Comparison of ENCODE assay signal across 23 cellular contexts in genomic region chr10:46266506-46266985, GRCh38. TPM values are rescaled to one million over a fixed set of nuclear protein-coding genes. Genes with fewer than 3 reads are reported as not detected.
DNase-seq lines count a peak whose midpoint lies in the region; ATAC-seq and TF ChIP-seq lines count a peak whose summit lies in the region.
"Had no signal": no experiment of that assay in that cellular context is flagged by ENCODE, and none has a peak within 500 bp of the region (broad histone marks: within the 10 kb centered on the region; RNA-seq: fewer than 3 reads in every experiment).

No MANE protein-coding gene starts in this region.

- H3K36me3 Mint-ChIP-seq in T-helper 1 cell treated with Interleukin-12 subunit alpha and Interleukin-12 subunit beta and Interleukin-4 antibody, amounts not matched to agents 30 μg/mL and 1 μg/mL, for 36 hours (ENCODE audit: low read depth) = peaks cover 10% of the 10 kb centered on the region
- H3K36me3 Mint-ChIP-seq in CD4-positive, alpha-beta memory T cell = peaks cover 0 to 23% of the 10 kb centered on the region in 2 donors
- H3K36me3 Mint-ChIP-seq in activated CD8-positive, alpha-beta T cell treated with anti-CD3 and anti-CD28 coated beads for 36 hours (ENCODE audit: low read depth) = peaks cover 4% of the 10 kb centered on the region
- H3K36me3 Mint-ChIP-seq: brain, neural progenitor cell had no signal

- no peak overlapping the region for H3K27ac ChIP-seq in CD4-positive, alpha-beta memory T cell (ENCODE audit: low read depth, low read length)
- no peak overlapping the region for H3K27ac ChIP-seq in neuronal stem cell (replicated peaks; ENCODE audit: low read length)
- H3K27ac ChIP-seq: epithelial cell of prostate, neural progenitor cell, testis had no signal

- H3K4me2 ChIP-seq in neuronal stem cell (ENCODE audit: insufficient read depth, low read length, poor library complexity, severe bottlenecking) = no peak overlapping the region
- H3K4me2 ChIP-seq: neural progenitor cell had no signal

- no peaks in the 10 kb centered on the region for H3K27me3 ChIP-seq in CD4-positive, alpha-beta memory T cell (ENCODE audit: insufficient read depth, low read length)
- H3K27me3 ChIP-seq in neuronal stem cell (ENCODE audit: control insufficient read depth in 3 of 3, insufficient read depth in 3 of 3, low read depth in 1 of 3, low read length in 3 of 3) = peaks cover 0 to 3% (median 0%) of the 10 kb centered on the region in 3 experiments
- H3K27me3 ChIP-seq: neural progenitor cell, testis had no signal

- peak overlapping the region; percentile 68 for H3K23ac ChIP-seq in neuronal stem cell (ENCODE audit: low read depth, low read length, poor library complexity)

- no peaks in the 10 kb centered on the region for H3K27me3 Mint-ChIP-seq in T-helper 1 cell treated with Interleukin-12 subunit alpha and Interleukin-12 subunit beta and Interleukin-4 antibody, amounts not matched to agents 30 μg/mL and 1 μg/mL, for 36 hours (ENCODE audit: low read depth)
- H3K27me3 Mint-ChIP-seq in CD4-positive, alpha-beta memory T cell = no peaks in the 10 kb centered on the region
- H3K27me3 Mint-ChIP-seq in activated CD8-positive, alpha-beta T cell treated with anti-CD3 and anti-CD28 coated beads for 36 hours = no peaks in the 10 kb centered on the region
- H3K27me3 Mint-ChIP-seq: brain had no signal

- H3K4me3 ChIP-seq in CD4-positive, alpha-beta memory T cell (ENCODE audit: low read length in 2 of 2) = no peak overlapping the region
- peak overlapping the region in 1 of 2 donors; percentile 19 for H3K4me3 ChIP-seq in neuronal stem cell (ENCODE audit: low read length in 2 of 2)
- H3K4me3 ChIP-seq: neural progenitor cell, testis had no signal

- peaks cover 12% of the 10 kb centered on the region for H3K4me1 Mint-ChIP-seq in T-helper 1 cell treated with Interleukin-12 subunit alpha and Interleukin-12 subunit beta and Interleukin-4 antibody, amounts not matched to agents 30 μg/mL and 1 μg/mL, for 36 hours (ENCODE audit: low read depth)
- peaks cover 23 to 64% (median 33%) of the 10 kb centered on the region in 4 donors for H3K4me1 Mint-ChIP-seq in CD4-positive, alpha-beta memory T cell
- H3K4me1 Mint-ChIP-seq in activated CD8-positive, alpha-beta T cell treated with anti-CD3 and anti-CD28 coated beads for 36 hours (ENCODE audit: low read depth) = peaks cover 39% of the 10 kb centered on the region
- H3K4me1 Mint-ChIP-seq: brain had no signal

- peak overlapping the region; percentile 16 for H2BK120ac ChIP-seq in neuronal stem cell (ENCODE audit: low read depth, low read length)

- DNase-seq in T-helper 1 cell (no peak), neuronal stem cell (ENCODE audit: low spot score) (no peak), cortex of kidney (lab: John Stamatoyannopoulos, UW) (no peak)
- DNase-seq in CD4-positive, alpha-beta memory T cell = no peak
- no peak for DNase-seq in activated CD8-positive, alpha-beta T cell treated with anti-CD3 and anti-CD28 coated beads for 36 hours
- DNase-seq in stimulated activated CD4-positive, alpha-beta T cell treated with anti-CD3 and anti-CD28 coated beads, Interleukin-4, amount 100 ng/mL, for 4 hours = no peak
- DNase-seq: activated CD4-positive, CD25-positive, alpha-beta regulatory T cell; DMS79 treated with DMSO at 0.1 percent for 48 hours; foreskin melanocyte; NCI-H2029 treated with DMSO at 0.1 percent for 48 hours; NCI-H510A treated with DMSO at 0.1 percent for 48 hours; Right ventricle myocardium superior; testis had no signal

- H3K4me3 Mint-ChIP-seq in T-helper 1 cell treated with Interleukin-12 subunit alpha and Interleukin-12 subunit beta and Interleukin-4 antibody, amounts not matched to agents 30 μg/mL and 1 μg/mL, for 36 hours = peak overlapping the region; percentile 19
- H3K4me3 Mint-ChIP-seq in CD4-positive, alpha-beta memory T cell = peak overlapping the region in 5 of 8 donors; percentile 20 to 61 (median 35)
- no peak overlapping the region for H3K4me3 Mint-ChIP-seq in activated CD8-positive, alpha-beta T cell treated with anti-CD3 and anti-CD28 coated beads for 36 hours
- H3K4me3 Mint-ChIP-seq: brain, neural progenitor cell had no signal

- peak overlapping the region; percentile 85 for H3K14ac ChIP-seq in neuronal stem cell (ENCODE audit: low read length)

- H2AFZ ChIP-seq in neuronal stem cell (ENCODE audit: low read length) = no peak overlapping the region
- H2AFZ ChIP-seq: neural progenitor cell had no signal

- POLR2A ChIA-PET in CD4-positive, alpha-beta memory T cell (lab: Charles Lee; ENCODE audit: partially characterized antibody) = interaction anchor here (1.0 kb wide), 1 partner anchor 18 kb away, joined by 4 read pairs; no protein-coding TSS in a partner anchor
- POLR2A ChIA-PET in activated CD8-positive, alpha-beta T cell treated with anti-CD3 and anti-CD28 coated beads for 36 hours (lab: Charles Lee) = interaction anchor here (1.0 kb wide), 1 partner anchor 16 kb away, joined by 3 read pairs; no protein-coding TSS in a partner anchor

- H4K91ac ChIP-seq in neuronal stem cell (ENCODE audit: low read depth, low read length, poor library complexity) = no peak overlapping the region

- peak overlapping the region; percentile 43 for H2BK12ac ChIP-seq in neuronal stem cell (ENCODE audit: low read length)

- no peaks in the 10 kb centered on the region for H3K9me3 Mint-ChIP-seq in T-helper 1 cell treated with Interleukin-12 subunit alpha and Interleukin-12 subunit beta and Interleukin-4 antibody, amounts not matched to agents 30 μg/mL and 1 μg/mL, for 36 hours
- no peaks in the 10 kb centered on the region for H3K9me3 Mint-ChIP-seq in CD4-positive, alpha-beta memory T cell
- no peaks in the 10 kb centered on the region for H3K9me3 Mint-ChIP-seq in activated CD8-positive, alpha-beta T cell treated with anti-CD3 and anti-CD28 coated beads for 36 hours
- H3K9me3 Mint-ChIP-seq: activated naive CD4-positive, alpha-beta T cell treated with anti-CD3 and anti-CD28 coated beads, Interleukin-2, amount 50 U/mL, for 72 hours; brain; neural progenitor cell had no signal

- CTCF ChIA-PET in CD4-positive, alpha-beta memory T cell (lab: Charles Lee; ENCODE audit: partially characterized antibody) = interaction anchor here (1.3 kb wide), 1 partner anchor 10 kb away, joined by 12 read pairs; no protein-coding TSS in a partner anchor
- CTCF ChIA-PET in activated CD8-positive, alpha-beta T cell treated with anti-CD3 and anti-CD28 coated beads for 36 hours (lab: Charles Lee) = interaction anchor here (1.1 to 1.8 kb wide), 2 partner anchors 10 to 37 kb away, joined by 3 to 7 read pairs; no protein-coding TSS in a partner anchor

- H3K36me3 ChIP-seq in CD4-positive, alpha-beta memory T cell (ENCODE audit: insufficient read depth, low read length) = peaks cover 8% of the 10 kb centered on the region
- no peaks in the 10 kb centered on the region for H3K36me3 ChIP-seq in neuronal stem cell (replicated peaks in 1 of 2; ENCODE audit: control insufficient read depth in 2 of 2, insufficient read depth in 2 of 2, low read length in 2 of 2)
- H3K36me3 ChIP-seq: neural progenitor cell had no signal

- intact Hi-C loops in CD4-positive, alpha-beta memory T cell (cut with micrococcal nuclease) = loop anchor here (5.0 to 10.0 kb wide), 2 partner anchors 61 to 232 kb away; partner anchors contain the start of gene NCOA4
- intact Hi-C loops in activated CD8-positive, alpha-beta T cell treated with anti-CD3 and anti-CD28 coated beads for 36 hours (cut with micrococcal nuclease) = no loop called here

- no peak overlapping the region for H3K27ac Mint-ChIP-seq in T-helper 1 cell treated with Interleukin-12 subunit alpha and Interleukin-12 subunit beta and Interleukin-4 antibody, amounts not matched to agents 30 μg/mL and 1 μg/mL, for 36 hours
- peak overlapping the region in 3 of 7 donors; percentile 23 to 36 (median 32) for H3K27ac Mint-ChIP-seq in CD4-positive, alpha-beta memory T cell
- H3K27ac Mint-ChIP-seq in activated CD8-positive, alpha-beta T cell treated with anti-CD3 and anti-CD28 coated beads for 36 hours = peak overlapping the region; percentile 51
- H3K27ac Mint-ChIP-seq: activated naive CD4-positive, alpha-beta T cell treated with anti-CD3 and anti-CD28 coated beads, Interleukin-2, amount 50 U/mL, for 72 hours; brain; neural progenitor cell had no signal

- H3K18ac ChIP-seq in neuronal stem cell (ENCODE audit: low read length) = peak overlapping the region; percentile 67

- peak overlapping the region; percentile 56 for H2AK5ac ChIP-seq in neuronal stem cell (ENCODE audit: low read depth, low read length)

- no peak overlapping the region for H4K8ac ChIP-seq in neuronal stem cell (ENCODE audit: low read depth, low read length)

- WGBS in neuronal stem cell (ENCODE audit: extremely low coverage in 2 of 2, insufficient read length in 2 of 2, insufficient replicate concordance in 1 of 2), 2 donors = no CpG with 5 or more reads among the region's 17 CpGs

- H3K9ac ChIP-seq in neuronal stem cell (ENCODE audit: low read depth, low read length, poor library complexity) = no peak overlapping the region
- H3K9ac ChIP-seq: neural progenitor cell had no signal

- ATAC-seq in activated CD8-positive, alpha-beta T cell treated with anti-CD3 and anti-CD28 coated beads for 36 hours = no peak
- ATAC-seq in HG03108 (IDR thresholded peaks at IDR 0.05; ENCODE audit: unreplicated experiment) = no peak
- ATAC-seq: activated naive CD4-positive, alpha-beta T cell treated with anti-CD3 and anti-CD28 coated beads, Interleukin-2, amount 50 U/mL, for 72 hours had no signal

- no peaks in the 10 kb centered on the region for H3K9me3 ChIP-seq in CD4-positive, alpha-beta memory T cell (ENCODE audit: control insufficient read depth in 1 of 2, low read length in 2 of 2)
- peaks cover 0 to 4% of the 10 kb centered on the region in 2 donors for H3K9me3 ChIP-seq in neuronal stem cell (replicated peaks in 1 of 2; ENCODE audit: control insufficient read depth in 2 of 2, insufficient read depth in 1 of 2, low read depth in 1 of 2, low read length in 2 of 2)
- H3K9me3 ChIP-seq: testis had no signal

- H2BK5ac ChIP-seq in neuronal stem cell (ENCODE audit: low read length) = peak overlapping the region; percentile 8

- H3K4ac ChIP-seq in neuronal stem cell (ENCODE audit: low read length) = no peak overlapping the region

- no peak for TF ChIP-seq CTCF in activated CD8-positive, alpha-beta T cell treated with anti-CD3 and anti-CD28 coated beads for 36 hours (IDR thresholded peaks at IDR 0.05)

- peaks cover 53% of the 10 kb centered on the region for H3K4me1 ChIP-seq in CD4-positive, alpha-beta memory T cell (ENCODE audit: insufficient read depth, low read length)
- H3K4me1 ChIP-seq in neuronal stem cell (ENCODE audit: control insufficient read depth in 2 of 2, insufficient read depth in 1 of 2, low read depth in 1 of 2, low read length in 2 of 2) = peaks cover 0 to 2% of the 10 kb centered on the region in 2 donors
- H3K4me1 ChIP-seq: neural progenitor cell had no signal

- H2BK15ac ChIP-seq in neuronal stem cell (ENCODE audit: low read length) = no peak overlapping the region

- H3K79me1 ChIP-seq in neuronal stem cell (ENCODE audit: low read depth, low read length) = peaks cover 2% of the 10 kb centered on the region

RNA-seq across cellular contexts. Expression of gene ANTXRL, which starts 20.3 kb away (rescaled TPM):
- total RNA-seq in CD4-positive, alpha-beta memory T cell = not detected
- not detected for polyA plus RNA-seq in CD4-positive, alpha-beta memory T cell
- not detected for total RNA-seq in activated CD8-positive, alpha-beta T cell treated with anti-CD3 and anti-CD28 coated beads for 36 hours
- not detected for polyA plus RNA-seq in neuronal stem cell (2013, experiment 1 of 2)
- polyA plus RNA-seq in neuronal stem cell (2013, experiment 2 of 2) = not detected
- total RNA-seq: A673; activated naive CD4-positive, alpha-beta T cell treated with anti-CD3 and anti-CD28 coated beads, Interleukin-2, amount 50 U/mL, for 72 hours; dermis microvascular lymphatic vessel endothelial cell; H4; Right ventricle myocardium superior; T-helper 2 cell treated with Interferon-gamma antibody and Interleukin-4, amounts not matched to agents 100 ng/mL and 5 ng/mL, for 36 hours had no signal
